Comparison of ENCODE assay signal across 18 cellular contexts in the genomic region with DNA sequence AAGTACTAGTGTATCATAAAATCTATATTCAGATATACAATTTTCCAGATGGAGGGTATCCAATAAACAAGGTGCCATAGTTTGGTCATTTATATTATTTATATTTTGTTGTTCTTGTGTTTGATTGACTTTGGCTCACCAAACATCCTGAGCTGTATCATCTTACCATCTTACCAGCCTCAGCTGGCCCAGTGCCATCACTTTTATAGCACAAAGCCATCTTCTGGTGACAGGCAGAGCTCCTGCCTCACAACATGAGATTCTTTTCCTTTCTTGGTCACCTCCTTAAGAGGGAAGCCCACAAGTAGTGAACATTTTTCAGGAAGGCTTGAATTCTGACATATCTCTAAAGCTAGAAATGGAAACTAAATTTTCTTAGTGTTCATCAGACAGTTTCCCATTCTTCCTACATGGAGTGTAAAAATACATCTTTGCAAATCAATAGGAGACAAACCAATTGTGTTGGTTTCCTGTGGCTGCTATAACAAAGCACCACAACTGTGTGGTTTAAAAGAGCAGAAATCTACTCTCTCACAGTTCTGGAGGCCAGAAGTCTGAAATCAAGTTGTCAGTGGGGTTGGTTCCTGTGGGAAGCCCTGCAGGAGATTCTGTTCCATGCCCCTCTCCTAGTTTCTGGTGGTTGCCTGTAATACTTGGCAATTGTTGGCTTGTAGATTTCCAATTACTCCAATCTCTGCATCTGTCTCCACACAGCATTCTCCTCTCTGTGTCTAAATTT.
DNase-seq lines count a peak whose midpoint lies in the region; ATAC-seq and TF ChIP-seq lines count a peak whose summit lies in the region.
"Had no signal": no experiment of that assay in that cellular context is flagged by ENCODE, and none has a peak within 500 bp of the region (broad histone marks: within the 10 kb centered on the region; RNA-seq: fewer than 3 reads in every experiment).

No MANE protein-coding gene starts in this region.

- no peak for ATAC-seq in GM18873 (IDR thresholded peaks at IDR 0.05; ENCODE audit: low FRiP score, unreplicated experiment)
- ATAC-seq: HCT116, left lung, mucosa of descending colon had no signal

- peak overlapping the region; percentile 39 for H3K27ac ChIP-seq in endodermal cell (ENCODE audit: low read depth, low read length)
- H3K27ac ChIP-seq: left lung, right atrium auricular region, uterus had no signal

- no peaks in the 10 kb centered on the region for H3K9me3 Mint-ChIP-seq in endodermal cell

- H3K4me1 ChIP-seq in endodermal cell (ENCODE audit: control insufficient read depth, insufficient read depth, low read length), result no peaks in the 10 kb centered on the region
- H3K4me1 ChIP-seq: left lung, right atrium auricular region, uterus had no signal

- H3K36me3 Mint-ChIP-seq in endodermal cell (ENCODE audit: low read depth), result no peaks in the 10 kb centered on the region

- H3K36me3 ChIP-seq in endodermal cell (ENCODE audit: control insufficient read depth, insufficient read depth, low read length), result no peaks in the 10 kb centered on the region
- H3K36me3 ChIP-seq: left lung, right atrium auricular region, uterus had no signal

- no peak for TF ChIP-seq CTCF in endodermal cell (conservative IDR thresholded peaks at IDR 0.05)

- no peaks in the 10 kb centered on the region for H3K9me3 ChIP-seq in endodermal cell (ENCODE audit: control insufficient read depth, low read length)
- H3K9me3 ChIP-seq: left lung, mucosa of descending colon, right atrium auricular region, uterus had no signal

- no peak overlapping the region for H3K27ac Mint-ChIP-seq in endodermal cell
- H3K27ac Mint-ChIP-seq: B cell had no signal

- no peak overlapping the region for H3K4me3 ChIP-seq in endodermal cell (ENCODE audit: low read length)
- H3K4me3 ChIP-seq: left lung, mucosa of descending colon, right atrium auricular region, uterus had no signal

- no peak overlapping the region for H3K9ac ChIP-seq in endodermal cell (ENCODE audit: extremely low read depth, low read length, poor library complexity, severe bottlenecking)

- no peaks in the 10 kb centered on the region for H3K27me3 ChIP-seq in endodermal cell (ENCODE audit: control insufficient read depth, insufficient read depth, low read length, poor library complexity, severe bottlenecking)
- H3K27me3 ChIP-seq: left lung, right atrium auricular region, uterus had no signal

- peak; percentile 6 for DNase-seq in NCI-H1105 treated with DMSO at 0.1 percent for 48 hours (lab: John Stamatoyannopoulos, UW)
- no peak for DNase-seq in NCI-H1105 (lab: John Stamatoyannopoulos, UW)
- peak; percentile 74 for DNase-seq in DMS 273 treated with DMSO at 0.1 percent for 48 hours (lab: John Stamatoyannopoulos, UW)
- DNase-seq in NCI-H510A (lab: John Stamatoyannopoulos, UW), result peak; percentile 3
- no peak for DNase-seq in endodermal cell
- no peak for DNase-seq in medulla oblongata (ENCODE audit: extremely low spot score)
- no peak for DNase-seq in T-helper 9 cell
- DNase-seq: 8988T; effector CD8-positive, alpha-beta T cell; left lung; NCI-H2107; nucleus accumbens; uterus had no signal

- H3K4me3 Mint-ChIP-seq in endodermal cell, result no peak overlapping the region
- H3K4me3 Mint-ChIP-seq: B cell had no signal

- no peaks in the 10 kb centered on the region for H3K4me1 Mint-ChIP-seq in endodermal cell
- H3K4me1 Mint-ChIP-seq: B cell had no signal

- no peaks in the 10 kb centered on the region for H3K27me3 Mint-ChIP-seq in endodermal cell (ENCODE audit: insufficient read depth)
- H3K27me3 Mint-ChIP-seq: B cell had no signal

Comparison
In these comparisons a context has a peak if more than half of its experiments do, and no peak if none do; other contexts are left out.
1. DNase-seq: peak in NCI-H1105 treated with DMSO at 0.1 percent for 48 hours (single experiment), DMS 273 treated with DMSO at 0.1 percent for 48 hours (single experiment) and NCI-H510A (single experiment); none in NCI-H1105 (single experiment), endodermal cell (single experiment), medulla oblongata (single experiment) and T-helper 9 cell (single experiment).